ENCODE assay signal across 1 cellular context in genomic region chr15:77633134-77633912, GRCh38.
TF ChIP-seq lines count a peak whose summit lies in the region.

No MANE protein-coding gene starts in this region.

TF ChIP-seq in HepG2, 621 proteins besides CTCF, POLR2A, EP300 and RAD21 (continued from another document):
- TF ChIP-seq ZNF800 (CRISPR knock-in tag; IDR thresholded peaks at IDR 0.05) (peak; percentile 96), MIER2 (CRISPR knock-in tag; IDR thresholded peaks at IDR 0.05) (0 out of 2 replicates have a peak, but pooled peaks have one; percentile 40), MXI1 (IDR thresholded peaks at IDR 0.05; ENCODE audit: borderline replicate concordance, low read depth, low read length) (no peak), THRA (CRISPR knock-in tag; IDR thresholded peaks at IDR 0.05; ENCODE audit: borderline replicate concordance) (0 out of 2 replicates have a peak, but pooled peaks have one; percentile 56), KLF12 (CRISPR knock-in tag; IDR thresholded peaks at IDR 0.05; ENCODE audit: borderline replicate concordance) (peak; percentile 78; the same call in 1 of the 2 replicates), NCOA1 (CRISPR knock-in tag; IDR thresholded peaks at IDR 0.05) (no peak), CREB3 (CRISPR knock-in tag; IDR thresholded peaks at IDR 0.05) (0 out of 2 replicates have a peak, but pooled peaks have one; percentile 45), HIC2 (CRISPR knock-in tag; IDR thresholded peaks at IDR 0.05; ENCODE audit: low read depth) (no peak), ZNF318 (CRISPR knock-in tag; IDR thresholded peaks at IDR 0.05) (no peak), ZBTB4 (CRISPR knock-in tag; IDR thresholded peaks at IDR 0.05; ENCODE audit: borderline replicate concordance) (no peak)
